In genomic region chr13:52737451-52737850, GRCh38 we compare ENCODE assay signal across 30 cellular contexts. TPM values are rescaled to one million over a fixed set of nuclear protein-coding genes. Genes with fewer than 3 reads are reported as not detected.
"Had no signal": no experiment of that assay in that cellular context is flagged by ENCODE, and none has a peak within 500 bp of the region (broad histone marks: within the 10 kb centered on the region; RNA-seq: fewer than 3 reads in every experiment).

No MANE protein-coding gene starts in this region.

- H3K79me2 ChIP-seq: hepatocyte had no signal

- H3K9me3 Mint-ChIP-seq: activated CD4-positive, alpha-beta memory T cell treated with anti-CD3 and anti-CD28 coated beads, Interleukin-2, amount 10 ng/mL, durations not matched to agents 7 days and 5 days; activated CD4-positive, alpha-beta T cell treated with anti-CD3 and anti-CD28 coated beads, Interleukin-2, amount 10 ng/mL, durations not matched to agents 24 days and 14 days; activated naive CD4-positive, alpha-beta T cell treated with anti-CD3 and anti-CD28 coated beads, Interleukin-2, amount 50 U/mL, for 24 hours; activated T-helper 1 cell treated with anti-CD3 and anti-CD28 coated beads, Interleukin-12 subunit alpha, Interleukin-12 subunit beta, Interleukin-2, Interleukin-4 antibody, amounts not matched to agents 30 ng/mL and 10 ng/mL and 1 ng/mL, durations not matched to agents 14 hours and 24 hours and 36 hours; central memory CD8-positive, alpha-beta T cell; effector memory CD8-positive, alpha-beta T cell had no signal

- H3K27ac Mint-ChIP-seq: activated CD4-positive, alpha-beta memory T cell treated with anti-CD3 and anti-CD28 coated beads, Interleukin-2, amount 10 ng/mL, durations not matched to agents 7 days and 5 days; activated CD4-positive, alpha-beta T cell treated with anti-CD3 and anti-CD28 coated beads, Interleukin-2, amount 10 ng/mL, durations not matched to agents 24 days and 14 days; activated naive CD4-positive, alpha-beta T cell treated with anti-CD3 and anti-CD28 coated beads, Interleukin-2, amount 50 U/mL, for 24 hours; activated T-helper 1 cell treated with anti-CD3 and anti-CD28 coated beads, Interleukin-12 subunit alpha, Interleukin-12 subunit beta, Interleukin-2, Interleukin-4 antibody, amounts not matched to agents 30 ng/mL and 10 ng/mL and 1 ng/mL, durations not matched to agents 14 hours and 24 hours and 36 hours; effector memory CD8-positive, alpha-beta T cell; nephron progenitor cell; stimulated activated memory B cell treated with anti-CD40 and anti-IgM and Interleukin-4, amounts not matched to agents 10 μg/mL and 1 μg/mL and 100 μg/mL, for 72 hours had no signal

- H3K4me2 ChIP-seq: smooth muscle cell had no signal

- H3K9me3 ChIP-seq: breast epithelium, colonic mucosa, esophagus muscularis mucosa, sigmoid colon, stomach, transverse colon had no signal

- H3K4me3 Mint-ChIP-seq: activated CD4-positive, alpha-beta memory T cell treated with anti-CD3 and anti-CD28 coated beads, Interleukin-2, amount 10 ng/mL, durations not matched to agents 7 days and 5 days; activated CD4-positive, alpha-beta T cell treated with anti-CD3 and anti-CD28 coated beads, Interleukin-2, amount 10 ng/mL, durations not matched to agents 24 days and 14 days; activated T-helper 1 cell treated with anti-CD3 and anti-CD28 coated beads, Interleukin-12 subunit alpha, Interleukin-12 subunit beta, Interleukin-2, Interleukin-4 antibody, amounts not matched to agents 30 ng/mL and 10 ng/mL and 1 ng/mL, durations not matched to agents 14 hours and 24 hours and 36 hours; central memory CD8-positive, alpha-beta T cell; stimulated activated memory B cell treated with anti-CD40 and anti-IgM and Interleukin-4, amounts not matched to agents 10 μg/mL and 1 μg/mL and 100 μg/mL, for 72 hours had no signal

- ATAC-seq: activated CD4-positive, CD25-positive, alpha-beta regulatory T cell treated with anti-CD3 and anti-CD28 coated beads, Interleukin-2, amount 50 U/mL, for 24 hours; effector memory CD8-positive, alpha-beta T cell; left cardiac atrium; stimulated activated memory B cell treated with anti-CD40 and anti-IgM and Interleukin-4, amounts not matched to agents 10 μg/mL and 1 μg/mL and 100 μg/mL, for 72 hours had no signal

- DNase-seq: activated CD4-positive, alpha-beta memory T cell treated with anti-CD3 and anti-CD28 coated beads, Interleukin-2, amount 10 ng/mL, durations not matched to agents 7 days and 5 days; activated CD4-positive, alpha-beta T cell treated with anti-CD3 and anti-CD28 coated beads, Interleukin-2, amount 10 ng/mL, durations not matched to agents 24 days and 14 days; activated gamma-delta T cell treated with Interleukin-2 at 50 U/mL for 16 hours; colonic mucosa; dorsolateral prefrontal cortex; effector memory CD8-positive, alpha-beta T cell; glutamatergic neuron; left cardiac atrium; nephron progenitor cell; sigmoid colon; stimulated activated CD4-positive, alpha-beta T cell treated with anti-CD3 and anti-CD28 coated beads, Interleukin-15, amount 100 ng/mL, for 24 hours; stomach; transverse colon had no signal

- H2AFZ ChIP-seq: hepatocyte had no signal

- H3K4me1 ChIP-seq: breast epithelium, colonic mucosa had no signal

- FAIRE-seq: astrocyte, frontal cortex, urothelium cell line had no signal

- H3K36me3 ChIP-seq: breast epithelium, colonic mucosa, esophagus muscularis mucosa, sigmoid colon, stomach, transverse colon had no signal

- H3K4me1 Mint-ChIP-seq: activated CD4-positive, alpha-beta memory T cell treated with anti-CD3 and anti-CD28 coated beads, Interleukin-2, amount 10 ng/mL, durations not matched to agents 7 days and 5 days had no signal

- H3K4me3 ChIP-seq: breast epithelium, colonic mucosa, esophagus muscularis mucosa, hepatocyte, sigmoid colon, smooth muscle cell, stomach, transverse colon had no signal

- H3K27ac ChIP-seq: breast epithelium, colonic mucosa, esophagus muscularis mucosa, hepatocyte, sigmoid colon, stomach, transverse colon had no signal

RNA-seq across cellular contexts. Expression of gene CNMD, which starts 2.2 kb away (rescaled TPM):
- total RNA-seq: activated CD4-positive, alpha-beta memory T cell treated with anti-CD3 and anti-CD28 coated beads, Interleukin-2, amount 10 ng/mL, durations not matched to agents 7 days and 5 days; activated CD4-positive, alpha-beta T cell treated with anti-CD3 and anti-CD28 coated beads, Interleukin-2, amount 10 ng/mL, durations not matched to agents 24 days and 14 days; activated T-helper 1 cell treated with anti-CD3 and anti-CD28 coated beads, Interleukin-12 subunit alpha, Interleukin-12 subunit beta, Interleukin-2, Interleukin-4 antibody, amounts not matched to agents 30 ng/mL and 10 ng/mL and 1 ng/mL, durations not matched to agents 14 hours and 24 hours and 36 hours; astrocyte; esophagus muscularis mucosa; left cardiac atrium; liver; osteoblast; posterior vena cava; renal cortical epithelial cell; sigmoid colon; smooth muscle cell; stomach; T-helper 2 cell treated with Interferon-gamma antibody and Interleukin-4, amounts not matched to agents 100 ng/mL and 5 ng/mL, for 36 hours; transverse colon had no signal
- polyA plus RNA-seq: hepatocyte, liver, smooth muscle cell, stomach had no signal
